8 cellular contexts compared by ENCODE assay signal in the genomic region with DNA sequence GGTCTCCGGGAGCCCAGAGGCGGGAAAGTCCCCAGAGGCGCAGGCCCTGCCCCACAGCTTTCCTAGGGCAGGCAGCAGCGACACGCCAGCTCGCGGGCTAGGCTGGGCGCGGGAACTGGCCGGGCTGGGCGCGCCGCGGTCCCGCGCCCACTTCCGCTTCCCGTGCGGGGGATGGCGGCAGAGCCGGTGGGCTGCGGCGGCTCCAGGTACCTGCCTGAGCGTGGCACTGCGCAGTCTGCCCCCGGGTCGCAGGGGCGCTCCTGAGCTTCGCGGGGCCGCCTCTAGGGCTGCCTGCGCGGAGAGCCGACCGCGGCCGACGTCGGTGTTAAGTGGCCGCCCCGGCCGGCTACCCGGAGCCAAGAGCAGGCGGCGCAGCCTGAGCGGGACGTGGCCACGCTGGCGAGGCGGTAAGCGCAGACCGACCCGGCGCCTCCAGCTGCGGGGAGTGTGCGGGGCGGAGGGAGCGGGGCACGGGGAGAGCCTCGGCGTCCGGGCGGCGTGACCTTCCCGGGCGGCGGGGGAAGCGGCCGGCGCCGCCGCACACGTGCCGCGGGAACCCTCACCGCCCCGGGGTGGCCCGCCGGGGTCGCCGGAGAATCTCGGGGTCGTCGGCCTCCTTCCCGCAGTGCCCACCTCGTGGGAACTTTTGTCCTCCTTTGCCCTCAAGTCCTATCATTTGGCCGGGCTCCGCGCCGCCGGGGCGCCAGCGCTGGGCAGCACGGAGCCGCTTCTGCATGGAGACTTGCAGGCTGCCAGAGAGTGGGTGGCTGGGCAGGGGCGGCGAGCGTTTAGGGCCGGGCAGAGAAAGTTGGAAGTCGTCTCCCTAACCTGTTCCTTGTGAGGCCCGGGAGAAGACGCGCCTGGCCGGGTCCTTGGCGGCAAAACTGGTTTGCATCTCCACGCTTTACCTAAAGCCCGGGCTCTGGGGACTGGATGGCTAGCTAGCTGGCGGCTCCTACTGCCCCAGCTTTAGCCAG. TPM values are rescaled to one million over a fixed set of nuclear protein-coding genes. Genes with fewer than 3 reads are reported as not detected.
DNase-seq lines count a peak whose midpoint lies in the region; ATAC-seq and TF ChIP-seq lines count a peak whose summit lies in the region.

No MANE protein-coding gene starts in this region.

- peak overlapping the region; percentile 92 for H3K4me2 ChIP-seq in trophoblast cell (ENCODE audit: low read length)

- no peak for TF ChIP-seq EP300 in gastroesophageal sphincter (IDR thresholded peaks at IDR 0.05)

- DNase-seq in BE2C (peak; percentile 82), NCI-H226 (peak; percentile 36), trophoblast cell (peak in 1 of 2 donors; percentile 58), midbrain (lab: John Stamatoyannopoulos, UW) (no peak)
- peak; percentile 18 for DNase-seq in activated T-cell treated with anti-CD3 and anti-CD28 coated beads, Interleukin-2, amount 50 U/mL, for 4 hours

- no CpG with 5 or more reads among the region's 108 CpGs for WGBS in gastroesophageal sphincter (ENCODE audit: low coverage in 1 of 2), 2 donors
- WGBS in trophoblast cell (ENCODE audit: extremely low coverage, insufficient coverage, insufficient read length) = no CpG with 5 or more reads among the region's 108 CpGs

- H3K9me3 ChIP-seq in BE2C (no peaks in the 10 kb centered on the region), gastroesophageal sphincter (no peaks in the 10 kb centered on the region), trophoblast cell (ENCODE audit: insufficient read depth, low read depth, low read length) (peaks cover 9% of the 10 kb centered on the region)

- H3K4me1 ChIP-seq in BE2C (no peaks in the 10 kb centered on the region), gastroesophageal sphincter (peaks cover 0 to 15% (median 4%) of the 10 kb centered on the region in 3 donors), trophoblast cell (ENCODE audit: control insufficient read depth in 1 of 2, insufficient read depth in 2 of 2, low read length in 2 of 2) (peaks cover 3 to 6% of the 10 kb centered on the region in 2 experiments)

- peak overlapping the region; percentile 75 for H3K4me3 ChIP-seq in BE2C (ENCODE audit: low read depth, low read length)
- peak overlapping the region; percentile 62 to 70 for H3K4me3 ChIP-seq in gastroesophageal sphincter
- peak overlapping the region; percentile 68 for H3K4me3 ChIP-seq in trophoblast cell (ENCODE audit: low read depth, low read length)

- H3K27me3 ChIP-seq in BE2C (no peaks in the 10 kb centered on the region), gastroesophageal sphincter (peaks cover 64% of the 10 kb centered on the region), trophoblast cell (ENCODE audit: insufficient read depth, low read length) (peaks cover 12% of the 10 kb centered on the region)

- H3K9ac ChIP-seq in trophoblast cell (ENCODE audit: low read length) = no peak overlapping the region

- H3K4ac ChIP-seq in trophoblast cell (ENCODE audit: low read depth, low read length) = no peak overlapping the region

- H4K8ac ChIP-seq in trophoblast cell (ENCODE audit: low read depth, low read length) = peak overlapping the region; percentile 57

- TF ChIP-seq CTCF in BE2C (IDR thresholded peaks at IDR 0.05; ENCODE audit: low read depth, low read length) = peak; percentile 33
- peak in 2 of 4 experiments; percentile 26 to 36 for TF ChIP-seq CTCF in gastroesophageal sphincter (IDR thresholded peaks at IDR 0.05)

- peaks cover 70% of the 10 kb centered on the region for H3K27me3 Mint-ChIP-seq in activated T-cell treated with anti-CD3 and anti-CD28 coated beads, Interleukin-2, amount 50 U/mL, for 4 hours (ENCODE audit: low read depth)

- no peak overlapping the region for H2AK5ac ChIP-seq in trophoblast cell (ENCODE audit: low read length)

- ATAC-seq in GM18517 (IDR thresholded peaks at IDR 0.05; ENCODE audit: unreplicated experiment) (peak; percentile 82), HG02884 (IDR thresholded peaks at IDR 0.05; ENCODE audit: unreplicated experiment) (peak; percentile 77), gastroesophageal sphincter (peak; percentile 60)
- peak; percentile 92 to 93 for ATAC-seq in activated T-cell treated with anti-CD3 and anti-CD28 coated beads, Interleukin-2, amount 50 U/mL, for 4 hours

- no peak overlapping the region for H3K18ac ChIP-seq in trophoblast cell (ENCODE audit: low read length)

- H3K36me3 ChIP-seq in BE2C (no peaks in the 10 kb centered on the region; the same call in 1 of the 2 replicates), gastroesophageal sphincter (no peaks in the 10 kb centered on the region), trophoblast cell (ENCODE audit: control insufficient read depth in 1 of 2, insufficient read depth in 2 of 2, low read length in 2 of 2) (no peaks in the 10 kb centered on the region)

- H3K4me1 Mint-ChIP-seq in activated T-cell treated with anti-CD3 and anti-CD28 coated beads, Interleukin-2, amount 50 U/mL, for 4 hours (ENCODE audit: low read depth) = no peaks in the 10 kb centered on the region

- no peak overlapping the region for H3K23ac ChIP-seq in trophoblast cell (ENCODE audit: low read length)

- H4K12ac ChIP-seq in trophoblast cell (ENCODE audit: low read depth, low read length) = peak overlapping the region; percentile 12

- peak overlapping the region in 1 of 4 donors; percentile 8 for H3K27ac ChIP-seq in gastroesophageal sphincter
- no peak overlapping the region for H3K27ac ChIP-seq in trophoblast cell (ENCODE audit: low read depth, low read length)

- no peaks in the 10 kb centered on the region for H3K36me3 Mint-ChIP-seq in activated T-cell treated with anti-CD3 and anti-CD28 coated beads, Interleukin-2, amount 50 U/mL, for 4 hours (ENCODE audit: insufficient read depth)

- peak overlapping the region; percentile 56 for H3K4me3 Mint-ChIP-seq in activated T-cell treated with anti-CD3 and anti-CD28 coated beads, Interleukin-2, amount 50 U/mL, for 4 hours

- H2BK120ac ChIP-seq in trophoblast cell (ENCODE audit: insufficient read depth, low read length, poor library complexity) = no peak overlapping the region

- H3K79me2 ChIP-seq in trophoblast cell (ENCODE audit: control insufficient read depth, insufficient read depth, low read length, poor library complexity) = peaks cover 2% of the 10 kb centered on the region

- no peak overlapping the region for H2BK5ac ChIP-seq in trophoblast cell (ENCODE audit: low read depth, low read length, poor library complexity)

- H2AFZ ChIP-seq in trophoblast cell (ENCODE audit: insufficient read depth, low read length, poor library complexity) = peak overlapping the region; percentile 39

- no peak overlapping the region for H4K91ac ChIP-seq in trophoblast cell (ENCODE audit: low read depth, low read length)

- no peak for TF ChIP-seq POLR2A in gastroesophageal sphincter (IDR thresholded peaks at IDR 0.05)

- H3K79me1 ChIP-seq in trophoblast cell (ENCODE audit: low read length) = no peaks in the 10 kb centered on the region

- peak overlapping the region; percentile 46 for H3K14ac ChIP-seq in trophoblast cell (ENCODE audit: low read length)

- H2BK12ac ChIP-seq in trophoblast cell (ENCODE audit: low read length) = no peak overlapping the region

- H3K9me3 Mint-ChIP-seq in activated T-cell treated with anti-CD3 and anti-CD28 coated beads, Interleukin-2, amount 50 U/mL, for 4 hours = peaks cover 6% of the 10 kb centered on the region

RNA-seq across cellular contexts. Expression of gene MPHOSPH8, which starts 31.4 kb away (rescaled TPM):
- polyA plus RNA-seq in BE2C (2012; ENCODE audit: insufficient read depth, insufficient read length, low read depth) = 25.9 TPM
- 10 to 100 TPM; 26.6 to 30.3 (median 29.9) TPM for total RNA-seq in activated T-cell treated with anti-CD3 and anti-CD28 coated beads, Interleukin-2, amount 50 U/mL, for 4 hours
- 10 to 100 TPM; 36.1 to 49.8 (median 42.3) TPM for total RNA-seq in gastroesophageal sphincter
- polyA plus RNA-seq in trophoblast cell (2013) = 28.2 and 28.5 TPM in 2 replicates

RNA-seq across cellular contexts. Expression of gene TPTE2, which starts 40.7 kb away (rescaled TPM):
- polyA plus RNA-seq in BE2C (2012; ENCODE audit: insufficient read depth, insufficient read length, low read depth) = not detected
- total RNA-seq in activated T-cell treated with anti-CD3 and anti-CD28 coated beads, Interleukin-2, amount 50 U/mL, for 4 hours = not detected
- not detected for total RNA-seq in gastroesophageal sphincter
- polyA plus RNA-seq in trophoblast cell (2013) = 0.07 and 0.10 TPM in 2 replicates
